Comparison of ENCODE assay signal across 20 cellular contexts in the genomic region with DNA sequence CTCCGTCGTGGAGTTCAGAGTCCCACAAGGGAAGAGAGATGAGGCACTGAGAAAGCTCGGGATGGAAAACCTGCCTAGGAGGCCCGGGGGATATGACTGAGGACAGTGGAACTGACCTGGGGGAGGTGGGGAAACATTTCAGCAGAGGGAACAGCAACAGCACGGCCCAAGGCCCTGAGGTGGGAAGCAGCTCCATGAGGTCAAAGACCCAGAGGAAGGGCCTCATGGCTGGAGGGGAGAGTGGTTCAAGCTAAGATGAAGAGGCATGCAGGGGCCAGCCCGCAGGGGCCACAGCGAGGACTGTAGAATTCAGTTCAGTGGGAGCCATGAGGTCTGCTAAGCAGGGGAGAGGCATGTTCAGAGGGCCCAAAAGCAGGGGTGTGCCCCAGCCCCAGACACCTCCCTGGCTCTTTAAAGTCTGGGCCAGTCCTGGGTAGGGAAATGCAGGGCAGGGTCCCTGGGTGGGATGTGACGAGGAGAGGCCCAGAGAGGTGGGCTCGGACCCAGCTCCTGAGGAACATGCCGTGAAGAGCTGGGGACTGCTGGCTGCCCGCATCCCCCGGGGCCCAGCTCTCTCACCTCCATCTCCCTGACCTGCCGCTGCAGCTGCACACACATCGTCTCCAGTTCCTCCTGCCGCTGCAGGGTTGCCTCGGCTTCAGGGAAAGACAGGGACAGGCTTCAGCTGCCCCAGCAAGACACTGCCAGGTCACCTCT. TPM values are rescaled to one million over a fixed set of nuclear protein-coding genes. Genes with fewer than 3 reads are reported as not detected.
DNase-seq lines count a peak whose midpoint lies in the region; ATAC-seq and TF ChIP-seq lines count a peak whose summit lies in the region.
"Had no signal": no experiment of that assay in that cellular context is flagged by ENCODE, and none has a peak within 500 bp of the region (broad histone marks: within the 10 kb centered on the region; RNA-seq: fewer than 3 reads in every experiment).

No MANE protein-coding gene starts in this region.

- H3K4ac ChIP-seq in neuronal stem cell (ENCODE audit: low read length): no peak overlapping the region

- H2AFZ ChIP-seq in neuronal stem cell (ENCODE audit: low read length): no peak overlapping the region

- intact Hi-C loops in CD4-positive, alpha-beta T cell (cut with DNase I, micrococcal nuclease): no loop called here

- no peak for TF ChIP-seq POLR2A in GM18505 (IDR thresholded peaks at IDR 0.05; ENCODE audit: borderline replicate concordance, extremely low read depth, insufficient read depth, insufficient read length)

- ATAC-seq in CD4-positive, alpha-beta T cell (ENCODE audit: poor library complexity): no peak
- ATAC-seq in activated T-helper 17 cell treated with anti-CD3 and anti-CD28 coated beads, Interleukin-2, amount 50 U/mL, for 72 hours (replicated peaks): no peak
- no peak for ATAC-seq in stimulated activated naive CD8-positive, alpha-beta T cell treated with anti-CD3 and anti-CD28 coated beads, Interleukin-15, Interleukin-2, amounts not matched to agents 100 U/mL and 50 U/mL, for 24 hours
- ATAC-seq in GM18505 (IDR thresholded peaks at IDR 0.05; ENCODE audit: unreplicated experiment) (no peak), GM19463 (IDR thresholded peaks at IDR 0.05; ENCODE audit: unreplicated experiment) (no peak), GM21786 (IDR thresholded peaks at IDR 0.05; ENCODE audit: unreplicated experiment) (no peak)

- H3K9ac ChIP-seq in BLaER1 (no peak overlapping the region), neuronal stem cell (ENCODE audit: low read depth, low read length, poor library complexity) (no peak overlapping the region)

- peak overlapping the region; percentile 77 for H3K23ac ChIP-seq in neuronal stem cell (ENCODE audit: low read depth, low read length, poor library complexity)

- H3K4me3 ChIP-seq in BLaER1 (no peak overlapping the region), neuronal stem cell (ENCODE audit: low read length in 2 of 2) (no peak overlapping the region)
- H3K4me3 ChIP-seq: Peyer's patch had no signal

- peaks cover 12% of the 10 kb centered on the region for H3K36me3 Mint-ChIP-seq in CD4-positive, alpha-beta T cell (ENCODE audit: low read depth)
- no peaks in the 10 kb centered on the region for H3K36me3 Mint-ChIP-seq in activated T-helper 17 cell treated with anti-CD3 and anti-CD28 coated beads, Interleukin-2, amount 50 U/mL, for 72 hours (ENCODE audit: low read depth)

- peaks cover 2% of the 10 kb centered on the region for H3K79me1 ChIP-seq in neuronal stem cell (ENCODE audit: low read depth, low read length)

- H3K27me3 Mint-ChIP-seq in CD4-positive, alpha-beta T cell: no peaks in the 10 kb centered on the region
- no peaks in the 10 kb centered on the region for H3K27me3 Mint-ChIP-seq in activated T-helper 17 cell treated with anti-CD3 and anti-CD28 coated beads, Interleukin-2, amount 50 U/mL, for 72 hours

- H3K18ac ChIP-seq in neuronal stem cell (ENCODE audit: low read length): no peak overlapping the region

- peak overlapping the region; percentile 36 for H2AK5ac ChIP-seq in neuronal stem cell (ENCODE audit: low read depth, low read length)

- H3K27ac Mint-ChIP-seq in CD4-positive, alpha-beta T cell: peak overlapping the region; percentile 12
- H3K27ac Mint-ChIP-seq in activated T-helper 17 cell treated with anti-CD3 and anti-CD28 coated beads, Interleukin-2, amount 50 U/mL, for 72 hours: peak overlapping the region; percentile 1

- WGBS in neuronal stem cell (ENCODE audit: extremely low coverage in 2 of 2, insufficient read length in 2 of 2, insufficient replicate concordance in 1 of 2), 2 donors: no CpG with 5 or more reads among the region's 16 CpGs

- H2BK120ac ChIP-seq in neuronal stem cell (ENCODE audit: low read depth, low read length): no peak overlapping the region

- POLR2A ChIA-PET in CD4-positive, alpha-beta T cell (lab: Charles Lee): interaction anchor here (0.8 to 1.8 kb wide), 5 partner anchors 7 to 21 kb away, joined by 3 to 6 read pairs (median 5); a partner anchor contains a TSS

- DNase-seq in CD4-positive, alpha-beta T cell: peak in 1 of 10 experiments; percentile 1
- DNase-seq in neuronal stem cell (ENCODE audit: low spot score): no peak
- no peak for DNase-seq in stimulated activated naive CD8-positive, alpha-beta T cell treated with anti-CD3 and anti-CD28 coated beads, Interleukin-15, Interleukin-2, amounts not matched to agents 100 U/mL and 50 U/mL, for 24 hours
- DNase-seq: ACHN, BE2C, Caco-2, DMS53, HCEC 1CT, IMR-90, NCI-H1417, NCI-H2029 treated with DMSO at 0.1 percent for 48 hours, NCI-H510A treated with DMSO at 0.1 percent for 48 hours, Peyer's patch, SHP77 had no signal

- H4K20me1 ChIP-seq in BLaER1: no peaks in the 10 kb centered on the region

- H3K4me2 ChIP-seq in BLaER1 (no peak overlapping the region), neuronal stem cell (ENCODE audit: insufficient read depth, low read length, poor library complexity, severe bottlenecking) (no peak overlapping the region)

- H3K9me3 Mint-ChIP-seq in CD4-positive, alpha-beta T cell: no peaks in the 10 kb centered on the region
- H3K9me3 Mint-ChIP-seq in activated T-helper 17 cell treated with anti-CD3 and anti-CD28 coated beads, Interleukin-2, amount 50 U/mL, for 72 hours: no peaks in the 10 kb centered on the region

- H4K8ac ChIP-seq in neuronal stem cell (ENCODE audit: low read depth, low read length): no peak overlapping the region

- H3K4me1 Mint-ChIP-seq in CD4-positive, alpha-beta T cell (ENCODE audit: low read depth): peaks cover 29% of the 10 kb centered on the region
- H3K4me1 Mint-ChIP-seq in activated T-helper 17 cell treated with anti-CD3 and anti-CD28 coated beads, Interleukin-2, amount 50 U/mL, for 72 hours: peaks cover 9% of the 10 kb centered on the region

- H3K27me3 ChIP-seq in BLaER1: no peaks in the 10 kb centered on the region
- H3K27me3 ChIP-seq in CD4-positive, alpha-beta T cell (ENCODE audit: control insufficient read depth, insufficient read depth, low read length): no peaks in the 10 kb centered on the region
- no peaks in the 10 kb centered on the region for H3K27me3 ChIP-seq in neuronal stem cell (ENCODE audit: control insufficient read depth in 3 of 3, insufficient read depth in 3 of 3, low read depth in 1 of 3, low read length in 3 of 3)
- H3K27me3 ChIP-seq: BE2C, Peyer's patch had no signal

- CTCF ChIA-PET in CD4-positive, alpha-beta T cell (lab: Charles Lee): no interaction called here

- no peak overlapping the region for H3K4me3 Mint-ChIP-seq in CD4-positive, alpha-beta T cell
- H3K4me3 Mint-ChIP-seq in activated T-helper 17 cell treated with anti-CD3 and anti-CD28 coated beads, Interleukin-2, amount 50 U/mL, for 72 hours: no peak overlapping the region

- H3K4me1 ChIP-seq in BLaER1 (peaks cover 59% of the 10 kb centered on the region), neuronal stem cell (ENCODE audit: control insufficient read depth in 2 of 2, insufficient read depth in 1 of 2, low read depth in 1 of 2, low read length in 2 of 2) (no peaks in the 10 kb centered on the region)
- H3K4me1 ChIP-seq: BE2C, Caco-2 had no signal

- H3K9me3 ChIP-seq in BLaER1: no peaks in the 10 kb centered on the region
- no peaks in the 10 kb centered on the region for H3K9me3 ChIP-seq in CD4-positive, alpha-beta T cell (ENCODE audit: control insufficient read depth, low read length)
- H3K9me3 ChIP-seq in neuronal stem cell (replicated peaks in 1 of 2; ENCODE audit: control insufficient read depth in 2 of 2, insufficient read depth in 1 of 2, low read depth in 1 of 2, low read length in 2 of 2): no peaks in the 10 kb centered on the region
- H3K9me3 ChIP-seq: BE2C, Caco-2, Peyer's patch had no signal

- no peak overlapping the region for H2BK5ac ChIP-seq in neuronal stem cell (ENCODE audit: low read length)

- H3K36me3 ChIP-seq in BLaER1 (peaks cover 13% of the 10 kb centered on the region), neuronal stem cell (replicated peaks in 1 of 2; ENCODE audit: control insufficient read depth in 2 of 2, insufficient read depth in 2 of 2, low read length in 2 of 2) (no peaks in the 10 kb centered on the region)
- H3K36me3 ChIP-seq: BE2C, Peyer's patch had no signal

- no peak overlapping the region for H4K91ac ChIP-seq in neuronal stem cell (ENCODE audit: low read depth, low read length, poor library complexity)

- no peak for TF ChIP-seq CTCF in CD4-positive, alpha-beta T cell (IDR thresholded peaks at IDR 0.05)

- H3K27ac ChIP-seq in BLaER1 (peak overlapping the region; percentile 51), neuronal stem cell (replicated peaks; ENCODE audit: low read length) (no peak overlapping the region)
- no peak overlapping the region for H3K27ac ChIP-seq in CD4-positive, alpha-beta T cell (ENCODE audit: low read depth, low read length)
- H3K27ac ChIP-seq: Peyer's patch had no signal

- no peak overlapping the region for H2BK15ac ChIP-seq in neuronal stem cell (ENCODE audit: low read length)

- no peak overlapping the region for H2BK12ac ChIP-seq in neuronal stem cell (ENCODE audit: low read length)

- no peak overlapping the region for H3K14ac ChIP-seq in neuronal stem cell (ENCODE audit: low read length)

RNA-seq across cellular contexts. Expression of a gene that starts 9.9 kb away (rescaled TPM):
- total RNA-seq in CD4-positive, alpha-beta T cell: 10 to 100 TPM; 39.3 to 42.3 TPM
- total RNA-seq in activated T-helper 17 cell treated with anti-CD3 and anti-CD28 coated beads, Interleukin-2, amount 50 U/mL, for 72 hours: 10 to 100 TPM; 17.9 to 23.2 TPM
- 14.9 TPM for polyA plus RNA-seq in neuronal stem cell (2013, experiment 1 of 2)
- 13.6 TPM for polyA plus RNA-seq in neuronal stem cell (2013, experiment 2 of 2)

RNA-seq across cellular contexts. Expression of a gene that starts 16.6 kb away (rescaled TPM):
- total RNA-seq in CD4-positive, alpha-beta T cell: 100 to 1,000 TPM; 178 to 193 TPM
- 100 to 1,000 TPM; 258 to 280 TPM for total RNA-seq in activated T-helper 17 cell treated with anti-CD3 and anti-CD28 coated beads, Interleukin-2, amount 50 U/mL, for 72 hours
- 112 TPM for polyA plus RNA-seq in neuronal stem cell (2013, experiment 1 of 2)
- 106 TPM for polyA plus RNA-seq in neuronal stem cell (2013, experiment 2 of 2)

RNA-seq across cellular contexts. Expression of a gene that starts 21.3 kb away (rescaled TPM):
- total RNA-seq in CD4-positive, alpha-beta T cell: 100 to 1,000 TPM; 582 to 608 TPM
- 100 to 1,000 TPM; 218 to 542 TPM for total RNA-seq in activated T-helper 17 cell treated with anti-CD3 and anti-CD28 coated beads, Interleukin-2, amount 50 U/mL, for 72 hours
- polyA plus RNA-seq in neuronal stem cell (2013, experiment 1 of 2): 2.2 TPM
- polyA plus RNA-seq in neuronal stem cell (2013, experiment 2 of 2): 1.7 TPM
- total RNA-seq: Caco-2, IMR-90, LHCN-M2 had no signal

RNA-seq across cellular contexts. Expression of a gene that starts 57.4 kb away (rescaled TPM):
- total RNA-seq in CD4-positive, alpha-beta T cell: 1 to 10 TPM; 1.3 to 1.4 TPM
- 10 to 100 TPM in 1 of 2 donors, under 1 TPM in 1; 0.37 to 13.6 TPM for total RNA-seq in activated T-helper 17 cell treated with anti-CD3 and anti-CD28 coated beads, Interleukin-2, amount 50 U/mL, for 72 hours
- 7.8 TPM for polyA plus RNA-seq in neuronal stem cell (2013, experiment 1 of 2)
- polyA plus RNA-seq in neuronal stem cell (2013, experiment 2 of 2): 9.1 TPM
- total RNA-seq: IMR-90, LHCN-M2 had no signal
- polyA plus RNA-seq: IMR-90 had no signal
